ENCODE assay signal across 8 cellular contexts in the genomic region with DNA sequence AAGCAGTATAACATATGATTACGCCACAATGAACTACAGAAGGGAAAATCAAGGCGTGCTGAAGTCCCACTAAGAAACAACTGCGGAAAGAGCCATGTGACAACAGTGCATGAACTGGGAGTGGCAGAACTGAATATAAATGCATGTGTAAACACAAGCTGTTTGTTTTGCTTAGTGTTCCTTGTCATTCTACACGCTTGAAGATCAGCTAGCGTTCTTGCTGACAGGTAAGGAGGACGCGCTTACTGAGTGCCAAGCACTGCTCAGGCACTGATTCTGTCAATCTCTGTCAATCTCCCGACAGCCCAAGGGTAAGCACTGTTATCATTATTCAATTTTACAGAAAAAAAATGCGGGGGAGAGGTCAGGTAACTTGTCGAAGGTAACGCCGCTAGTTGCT. TPM values are rescaled to one million over a fixed set of nuclear protein-coding genes. Genes with fewer than 3 reads are reported as not detected.
DNase-seq lines count a peak whose midpoint lies in the region; ATAC-seq, FAIRE-seq and TF ChIP-seq lines count a peak whose summit lies in the region.

No MANE protein-coding gene starts in this region.

- DNase-seq in DMS 273 treated with DMSO at 0.1 percent for 48 hours (lab: John Stamatoyannopoulos, UW), result peak; percentile 85
- DNase-seq in SW480 (ENCODE audit: low spot score), result peak; percentile 37
- peak; percentile 75 for DNase-seq in fibroblast of villous mesenchyme (ENCODE audit: low read depth)
- DNase-seq in omental fat pad (ENCODE audit: low spot score), result no peak
- no peak for DNase-seq in NK-92 (lab: John Stamatoyannopoulos, UW; ENCODE audit: unreplicated experiment)
- no peak for DNase-seq in H54 (ENCODE audit: insufficient read length, low spot score)

- no peak for TF ChIP-seq POLR2A in H54 (IDR thresholded peaks at IDR 0.05; ENCODE audit: low read depth, low read length)

- peak; percentile 29 for ATAC-seq in GM19455 (IDR thresholded peaks at IDR 0.05; ENCODE audit: unreplicated experiment)
- ATAC-seq in HG03442 (IDR thresholded peaks at IDR 0.05; ENCODE audit: unreplicated experiment), result peak; percentile 19
- peak; percentile 34 for ATAC-seq in omental fat pad (ENCODE audit: low FRiP score)

- no peak for TF ChIP-seq CTCF in fibroblast of villous mesenchyme (IDR thresholded peaks at IDR 0.05; ENCODE audit: insufficient read depth, low read depth, low read length)
- TF ChIP-seq CTCF in omental fat pad (IDR thresholded peaks at IDR 0.05), result no peak

- H3K4me3 ChIP-seq in fibroblast of villous mesenchyme (ENCODE audit: low read depth, low read length), result peak overlapping the region; percentile 98

- FAIRE-seq in H54 (lab: Jason Lieb, UNC), result no peak

RNA-seq across cellular contexts. Expression of gene TBP, which starts 0.5 kb away (rescaled TPM):
- total RNA-seq in fibroblast of villous mesenchyme (12.2 and 13.0 TPM in 2 replicates), omental fat pad (10 to 100 TPM; 11.4 to 20.1 (median 19.9) TPM)

RNA-seq across cellular contexts. Expression of gene PSMB1, which starts 0.6 kb away (rescaled TPM):
- total RNA-seq in fibroblast of villous mesenchyme, result 370 and 397 TPM in 2 replicates
- 100 to 1,000 TPM; 187 to 269 (median 218) TPM for total RNA-seq in omental fat pad

RNA-seq across cellular contexts. Expression of gene PDCD2, which starts 30.8 kb away (rescaled TPM):
- total RNA-seq in fibroblast of villous mesenchyme, result 62.5 and 70.8 TPM in 2 replicates
- total RNA-seq in omental fat pad, result 10 to 100 TPM; 56.4 to 72.8 (median 60.5) TPM

Comparison
In these comparisons a context has a peak if more than half of its experiments do, and no peak if none do; other contexts are left out.
1. DNase-seq: peak in DMS 273 treated with DMSO at 0.1 percent for 48 hours (single experiment), SW480 (single experiment) and fibroblast of villous mesenchyme (single experiment); none in omental fat pad (single experiment), NK-92 (single experiment) and H54 (single experiment).
2. Peak in every context shown above with its lines, with median percentiles within 50 percentile points of each other: ATAC-seq.